In the genomic region with DNA sequence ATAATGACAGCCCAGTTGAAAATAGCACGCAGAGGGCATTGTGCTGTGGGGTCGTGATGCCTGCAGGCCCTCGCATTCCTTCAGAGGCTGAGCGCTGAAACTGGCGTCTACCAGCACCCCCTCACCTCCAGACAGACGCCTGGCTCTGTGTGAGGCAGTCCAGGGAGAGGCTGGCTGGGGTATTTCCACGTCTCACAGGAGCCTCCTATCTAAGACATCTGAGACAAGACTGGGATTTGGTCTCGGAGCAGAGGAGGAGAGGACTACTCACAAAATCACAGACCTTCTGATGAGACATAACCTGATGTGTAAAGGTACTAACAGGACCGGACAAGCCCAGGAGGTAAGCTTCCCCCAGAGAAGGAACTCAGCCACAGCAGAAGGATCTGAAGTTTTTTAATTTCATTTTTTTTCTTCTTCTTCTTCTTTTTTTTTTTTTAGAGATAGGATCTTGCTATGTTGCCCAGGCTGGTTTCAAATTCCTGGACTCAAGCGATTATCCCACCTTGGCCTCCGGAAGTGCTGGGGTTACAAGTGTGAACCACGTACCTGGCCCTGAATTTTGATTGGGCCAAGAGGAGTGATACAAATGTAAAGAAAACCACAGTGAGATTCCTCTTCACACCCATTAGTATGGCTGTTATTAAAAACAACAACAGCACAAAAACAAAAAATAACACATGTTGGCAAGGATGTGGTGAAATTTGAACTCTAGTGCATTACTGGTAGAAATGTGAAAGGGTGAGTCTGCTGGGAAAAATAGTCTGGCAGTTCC, we compare ENCODE assay signal across 17 cellular contexts.
"Had no signal": no experiment of that assay in that cellular context is flagged by ENCODE, and none has a peak within 500 bp of the region (broad histone marks: within the 10 kb centered on the region; RNA-seq: fewer than 3 reads in every experiment).

No MANE protein-coding gene starts in this region.

- H3K4me1 ChIP-seq: spleen, testis, tibial nerve had no signal

- DNase-seq: central memory CD4-positive, alpha-beta T cell; cortex of kidney; dorsolateral prefrontal cortex; effector CD8-positive, alpha-beta T cell; esophagus squamous epithelium; foreskin fibroblast; kidney glomerular epithelial cell; nephron progenitor cell; posterior cingulate gyrus; spleen; stimulated activated CD4-positive, alpha-beta T cell treated with anti-CD3 and anti-CD28 coated beads, Interleukin-2, amount 100 ng/mL, for 24 hours; stimulated activated CD4-positive, alpha-beta T cell treated with anti-CD3 and anti-CD28 coated beads, Interleukin-4, amount 100 ng/mL, for 4 hours; stimulated activated naive B cell treated with anti-CD40 and anti-IgM and Interleukin-4, amounts not matched to agents 10 μg/mL and 1 μg/mL and 100 μg/mL, for 72 hours; stimulated activated naive CD8-positive, alpha-beta T cell treated with anti-CD3 and anti-CD28 coated beads, Interleukin-15, amount 100 ng/mL, for 72 hours; testis had no signal

- H3K4me1 Mint-ChIP-seq: nephron progenitor cell; stimulated activated naive B cell treated with anti-CD40 and anti-IgM and Interleukin-4, amounts not matched to agents 10 μg/mL and 1 μg/mL and 100 μg/mL, for 72 hours; stimulated activated naive CD8-positive, alpha-beta T cell treated with anti-CD3 and anti-CD28 coated beads, Interleukin-15, amount 100 ng/mL, for 72 hours had no signal

- H3K36me3 Mint-ChIP-seq: stimulated activated naive B cell treated with anti-CD40 and anti-IgM and Interleukin-4, amounts not matched to agents 10 μg/mL and 1 μg/mL and 100 μg/mL, for 72 hours had no signal

- H3K27ac Mint-ChIP-seq: nephron progenitor cell; stimulated activated naive B cell treated with anti-CD40 and anti-IgM and Interleukin-4, amounts not matched to agents 10 μg/mL and 1 μg/mL and 100 μg/mL, for 72 hours; stimulated activated naive CD8-positive, alpha-beta T cell treated with anti-CD3 and anti-CD28 coated beads, Interleukin-15, amount 100 ng/mL, for 72 hours had no signal

- H3K4me3 Mint-ChIP-seq: nephron progenitor cell; stimulated activated naive B cell treated with anti-CD40 and anti-IgM and Interleukin-4, amounts not matched to agents 10 μg/mL and 1 μg/mL and 100 μg/mL, for 72 hours; stimulated activated naive CD8-positive, alpha-beta T cell treated with anti-CD3 and anti-CD28 coated beads, Interleukin-15, amount 100 ng/mL, for 72 hours had no signal

- H3K4me3 ChIP-seq: dorsolateral prefrontal cortex, esophagus squamous epithelium, spleen, testis, tibial nerve had no signal

- H3K27ac ChIP-seq: dorsolateral prefrontal cortex, esophagus squamous epithelium, neutrophil, spleen, testis, tibial nerve had no signal

- H3K9me3 Mint-ChIP-seq: nephron progenitor cell; stimulated activated naive CD8-positive, alpha-beta T cell treated with anti-CD3 and anti-CD28 coated beads, Interleukin-15, amount 100 ng/mL, for 72 hours had no signal

- H3K9me3 ChIP-seq: esophagus squamous epithelium, neutrophil, spleen, testis, tibial nerve had no signal

- H3K27me3 ChIP-seq: esophagus squamous epithelium, neutrophil, testis, tibial nerve had no signal

- H3K36me3 ChIP-seq: esophagus squamous epithelium, neutrophil, spleen, tibial nerve had no signal
